33 cellular contexts compared by ENCODE assay signal in genomic region chr17:61714300-61714699, GRCh38.
"Had no signal": no experiment of that assay in that cellular context is flagged by ENCODE, and none has a peak within 500 bp of the region (broad histone marks: within the 10 kb centered on the region; RNA-seq: fewer than 3 reads in every experiment).

No MANE protein-coding gene starts in this region.

- H3K27me3 ChIP-seq: adrenal gland, ascending aorta, body of pancreas, brain microvascular endothelial cell, breast epithelium, cardiac muscle cell had no signal

- H3K36me3 ChIP-seq: adrenal gland, ascending aorta, brain microvascular endothelial cell, breast epithelium, cardiac muscle cell had no signal

- H3K4me3 ChIP-seq: adrenal gland, ascending aorta, body of pancreas, breast epithelium, cardiac muscle cell had no signal

- DNase-seq: activated effector memory CD4-positive, alpha-beta T cell treated with anti-CD3 and anti-CD28 coated beads, Interleukin-2, amount 50 U/mL, for 16 hours; activated effector memory CD4-positive, alpha-beta T cell treated with Interleukin-2 at 50 U/mL for 16 hours; activated gamma-delta T cell; activated gamma-delta T cell treated with Interleukin-2 at 50 U/mL for 16 hours; activated naive CD4-positive, alpha-beta T cell; activated naive CD4-positive, alpha-beta T cell treated with anti-CD3 and anti-CD28 coated beads for 36 hours; activated naive CD4-positive, alpha-beta T cell treated with anti-CD3 and anti-CD28 coated beads, Interleukin-2, amount 10 ng/mL, durations not matched to agents 7 days and 5 days; activated naive CD4-positive, alpha-beta T cell treated with anti-CD3 and anti-CD28 coated beads, Interleukin-2, amount 50 U/mL, for 16 hours; activated naive CD4-positive, alpha-beta T cell treated with Interleukin-2 at 50 U/mL for 16 hours; activated naive CD8-positive, alpha-beta T cell treated with anti-CD3 and anti-CD28 coated beads for 36 hours; activated naive CD8-positive, alpha-beta T cell treated with anti-CD3 and anti-CD28 coated beads, Interleukin-2, amount 10 ng/mL, durations not matched to agents 7 days and 5 days; activated naive CD8-positive, alpha-beta T cell treated with anti-CD3 and anti-CD28 coated beads, Interleukin-2, amount 50 U/mL, for 24 hours; activated T-cell treated with anti-CD3 and anti-CD28 coated beads, Interleukin-2, amount 50 U/mL, for 24 hours; activated T-cell treated with anti-CD3 and anti-CD28 coated beads, Interleukin-2, amount 50 U/mL, for 4 hours; activated T-cell treated with anti-CD3 and anti-CD28 coated beads, Interleukin-2, amount 50 U/mL, for 48 hours; activated T-cell treated with anti-CD3 and anti-CD28 coated beads, Interleukin-2, amount 50 U/mL, for 72 hours; adrenal gland; amniotic stem cell; amygdala; anterior cingulate cortex; aorta; body of pancreas; brain microvascular endothelial cell; caudate nucleus; central memory CD4-positive, alpha-beta T cell; cerebellar nuclear complex had no signal

- ATAC-seq: activated naive CD4-positive, alpha-beta T cell treated with anti-CD3 and anti-CD28 coated beads, Interleukin-2, amount 50 U/mL, for 72 hours; activated naive CD8-positive, alpha-beta T cell treated with anti-CD3 and anti-CD28 coated beads, Interleukin-2, amount 50 U/mL, for 24 hours; activated T-cell treated with anti-CD3 and anti-CD28 coated beads, Interleukin-2, amount 50 U/mL, for 4 hours; activated T-cell treated with anti-CD3 and anti-CD28 coated beads, Interleukin-2, amount 50 U/mL, for 72 hours; activated T-helper 17 cell treated with anti-CD3 and anti-CD28 coated beads, Interleukin-2, amount 50 U/mL, for 72 hours; body of pancreas had no signal

- H3K4me1 ChIP-seq: adrenal gland, ascending aorta, body of pancreas, breast epithelium had no signal

- FAIRE-seq: astrocyte, bronchial epithelial cell had no signal

- H3K27ac ChIP-seq: adrenal gland, ascending aorta, body of pancreas, brain microvascular endothelial cell, breast epithelium, cardiac muscle cell had no signal

- H3K9me3 ChIP-seq: adrenal gland, body of pancreas had no signal
